In the genomic region with DNA sequence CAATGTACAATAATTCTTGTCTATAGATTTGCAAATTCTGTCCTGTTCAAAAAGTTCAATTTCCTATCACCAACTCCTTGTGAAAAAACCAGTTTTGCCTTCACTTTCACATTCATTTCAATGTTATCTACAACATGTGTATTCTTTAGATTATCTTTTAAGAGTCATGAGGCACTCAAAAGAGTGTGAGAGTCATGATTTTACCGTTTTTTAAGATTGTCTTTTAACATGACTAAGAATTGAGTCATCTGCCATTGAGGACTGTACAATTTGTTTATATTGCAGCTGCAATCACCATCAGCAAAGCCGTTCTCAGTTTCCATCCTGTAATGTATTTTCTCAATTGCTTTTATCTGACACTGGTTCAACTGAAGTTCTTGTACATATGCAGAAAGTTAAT, we compare ENCODE assay signal across 20 cellular contexts.
A peak's percentile ranks its signal among the peaks of the same experiment; 100 is the strongest.
DNase-seq lines count a peak whose midpoint lies in the region; ATAC-seq, FAIRE-seq and TF ChIP-seq lines count a peak whose summit lies in the region.
"Had no signal": no experiment of that assay in that cellular context is flagged by ENCODE, and none has a peak within 500 bp of the region (broad histone marks: within the 10 kb centered on the region; RNA-seq: fewer than 3 reads in every experiment).

No MANE protein-coding gene starts in this region.

- ATAC-seq in RWPE2 (ENCODE audit: low read depth): peak; percentile 64
- ATAC-seq in GM21528 (IDR thresholded peaks at IDR 0.05; ENCODE audit: low FRiP score, unreplicated experiment): no peak
- no peak for ATAC-seq in activated CD4-positive, alpha-beta T cell treated with anti-CD3 and anti-CD28 coated beads for 36 hours
- ATAC-seq: activated T-helper 17 cell treated with anti-CD3 and anti-CD28 coated beads, Interleukin-2, amount 50 U/mL, for 72 hours; HepG2; left cardiac atrium; right cardiac atrium had no signal

- intact Hi-C loops in activated CD4-positive, alpha-beta T cell treated with anti-CD3 and anti-CD28 coated beads for 36 hours (cut with DNase I, micrococcal nuclease): no loop called here

- no peaks in the 10 kb centered on the region for H4K20me1 ChIP-seq in fibroblast of lung (ENCODE audit: control insufficient read depth, extremely low read depth, insufficient read depth, low read length)

- H2AFZ ChIP-seq in ACC112 (ENCODE audit: low read length, unreplicated experiment) (no peak overlapping the region), fibroblast of lung (ENCODE audit: low read length) (no peak overlapping the region)

- H3K4me1 ChIP-seq in ACC112 (ENCODE audit: control insufficient read depth, insufficient read depth, low read length, unreplicated experiment) (no peaks in the 10 kb centered on the region), RWPE2 (ENCODE audit: insufficient read depth, poor library complexity, severe bottlenecking) (no peaks in the 10 kb centered on the region), fibroblast of lung (ENCODE audit: control insufficient read depth, extremely low read depth, insufficient read depth, low read length) (no peaks in the 10 kb centered on the region)
- H3K4me1 ChIP-seq: uterus had no signal

- no peak overlapping the region for H3K9ac ChIP-seq in fibroblast of lung (ENCODE audit: insufficient read depth, low read length)

- H3K36me3 Mint-ChIP-seq in activated CD4-positive, alpha-beta T cell treated with anti-CD3 and anti-CD28 coated beads for 36 hours (ENCODE audit: low read depth): no peaks in the 10 kb centered on the region

- POLR2A ChIA-PET in activated CD4-positive, alpha-beta T cell treated with anti-CD3 and anti-CD28 coated beads for 36 hours (lab: Charles Lee): no interaction called here

- no peaks in the 10 kb centered on the region for H3K4me1 Mint-ChIP-seq in activated CD4-positive, alpha-beta T cell treated with anti-CD3 and anti-CD28 coated beads for 36 hours
- H3K4me1 Mint-ChIP-seq: activated T-helper 17 cell treated with anti-CD3 and anti-CD28 coated beads, Interleukin-2, amount 50 U/mL, for 72 hours; H9 had no signal

- no peak overlapping the region for H3K27ac ChIP-seq in ACC112 (ENCODE audit: low read depth, low read length)
- no peak overlapping the region for H3K27ac ChIP-seq in RWPE2 (ENCODE audit: poor library complexity, severe bottlenecking)
- H3K27ac ChIP-seq in fibroblast of lung (ENCODE audit: insufficient read depth, low read length): no peak overlapping the region
- H3K27ac ChIP-seq: coronary artery, neutrophil, uterus, WERI-Rb-1 had no signal

- H3K9me3 ChIP-seq in RWPE2 (ENCODE audit: severe bottlenecking) (no peaks in the 10 kb centered on the region), fibroblast of lung (ENCODE audit: control insufficient read depth, insufficient read depth, low read depth, low read length) (no peaks in the 10 kb centered on the region)
- H3K9me3 ChIP-seq: neutrophil, uterus had no signal

- no peaks in the 10 kb centered on the region for H3K79me2 ChIP-seq in ACC112 (ENCODE audit: control insufficient read depth, insufficient read depth, low read length, unreplicated experiment)
- no peaks in the 10 kb centered on the region for H3K79me2 ChIP-seq in fibroblast of lung (ENCODE audit: control insufficient read depth, insufficient read depth, low read length)

- CTCF ChIA-PET in activated CD4-positive, alpha-beta T cell treated with anti-CD3 and anti-CD28 coated beads for 36 hours (lab: Charles Lee): no interaction called here

- peaks cover 3% of the 10 kb centered on the region for H3K9me3 Mint-ChIP-seq in activated CD4-positive, alpha-beta T cell treated with anti-CD3 and anti-CD28 coated beads for 36 hours (ENCODE audit: low read depth)
- H3K9me3 Mint-ChIP-seq: H9 had no signal

- H3K36me3 ChIP-seq in ACC112 (ENCODE audit: insufficient read depth, low read length) (no peaks in the 10 kb centered on the region), RWPE2 (ENCODE audit: low read depth) (no peaks in the 10 kb centered on the region), fibroblast of lung (ENCODE audit: control insufficient read depth, insufficient read depth, low read length) (no peaks in the 10 kb centered on the region)
- H3K36me3 ChIP-seq: neutrophil, uterus, WERI-Rb-1 had no signal

- DNase-seq in H54 (ENCODE audit: insufficient read length, low spot score): peak; percentile 7
- no peak for DNase-seq in RWPE2 (ENCODE audit: low spot score)
- DNase-seq in fibroblast of lung (ENCODE audit: low read depth in 2 of 2): peak; percentile 73 to 79
- no peak for DNase-seq in NCI-H1105 treated with DMSO at 0.1 percent for 48 hours (lab: John Stamatoyannopoulos, UW)
- no peak for DNase-seq in activated CD4-positive, alpha-beta T cell treated with anti-CD3 and anti-CD28 coated beads for 36 hours
- no peak for DNase-seq in glomerular visceral epithelial cell (ENCODE audit: extremely low spot score)
- DNase-seq: anterior cingulate cortex; GF-D8; H9; left cardiac atrium; right cardiac atrium; stimulated activated CD4-positive, alpha-beta T cell treated with anti-CD3 and anti-CD28 coated beads, Interleukin-1b, Interleukin-23, amount 100 ng/mL, for 48 hours; uterus; WERI-Rb-1 had no signal

- no peaks in the 10 kb centered on the region for H3K27me3 ChIP-seq in ACC112 (ENCODE audit: insufficient read depth, low read length)
- H3K27me3 ChIP-seq in RWPE2 (ENCODE audit: insufficient read depth, poor library complexity, severe bottlenecking): no peaks in the 10 kb centered on the region
- no peaks in the 10 kb centered on the region for H3K27me3 ChIP-seq in fibroblast of lung (ENCODE audit: control insufficient read depth, insufficient read depth, low read length)
- H3K27me3 ChIP-seq: uterus had no signal

- no peak for TF ChIP-seq POLR2A in H54 (IDR thresholded peaks at IDR 0.05; ENCODE audit: low read depth, low read length)

- H3K4me3 ChIP-seq in ACC112 (ENCODE audit: low read depth, low read length): peak overlapping the region; percentile 31; the same call in 1 of the 2 replicates
- H3K4me3 ChIP-seq in RWPE2 (ENCODE audit: severe bottlenecking): no peak overlapping the region
- H3K4me3 ChIP-seq in fibroblast of lung (replicated peaks in 1 of 4; ENCODE audit: control extremely low read depth in 1 of 4, insufficient read depth in 1 of 4, low read depth in 3 of 4, low read length in 4 of 4): no peak overlapping the region
- H3K4me3 ChIP-seq: coronary artery, uterus had no signal

- no peak overlapping the region for H3K27ac Mint-ChIP-seq in activated CD4-positive, alpha-beta T cell treated with anti-CD3 and anti-CD28 coated beads for 36 hours
- H3K27ac Mint-ChIP-seq: activated T-helper 17 cell treated with anti-CD3 and anti-CD28 coated beads, Interleukin-2, amount 50 U/mL, for 72 hours; H9 had no signal

- H3K4me3 Mint-ChIP-seq in activated CD4-positive, alpha-beta T cell treated with anti-CD3 and anti-CD28 coated beads for 36 hours: no peak overlapping the region
- H3K4me3 Mint-ChIP-seq: activated T-helper 17 cell treated with anti-CD3 and anti-CD28 coated beads, Interleukin-2, amount 50 U/mL, for 72 hours; H9 had no signal

- TF ChIP-seq CTCF in RWPE2 (IDR thresholded peaks at IDR 0.05; ENCODE audit: poor library complexity, severe bottlenecking) (no peak), fibroblast of lung (conservative IDR thresholded peaks at IDR 0.05 in 1 of 2, IDR thresholded peaks at IDR 0.05 in 1 of 2; ENCODE audit: low read depth in 1 of 2, low read length in 2 of 2) (no peak)

- peaks cover 3% of the 10 kb centered on the region for H3K27me3 Mint-ChIP-seq in activated CD4-positive, alpha-beta T cell treated with anti-CD3 and anti-CD28 coated beads for 36 hours

- peak overlapping the region; percentile 29 for H3K4me2 ChIP-seq in fibroblast of lung (ENCODE audit: extremely low read depth, insufficient read depth, low read length)

- peak; percentile 94 for FAIRE-seq in H54 (lab: Jason Lieb, UNC)
- FAIRE-seq: HepG2 had no signal

Comparison
In these comparisons a context has a peak if more than half of its experiments do, and no peak if none do; other contexts are left out.
1. DNase-seq: peak in H54 (single experiment) and fibroblast of lung (2 of 2); none in RWPE2 (single experiment), NCI-H1105 treated with DMSO at 0.1 percent for 48 hours (single experiment), activated CD4-positive, alpha-beta T cell treated with anti-CD3 and anti-CD28 coated beads for 36 hours (single experiment) and glomerular visceral epithelial cell (single experiment).